In the genomic region with DNA sequence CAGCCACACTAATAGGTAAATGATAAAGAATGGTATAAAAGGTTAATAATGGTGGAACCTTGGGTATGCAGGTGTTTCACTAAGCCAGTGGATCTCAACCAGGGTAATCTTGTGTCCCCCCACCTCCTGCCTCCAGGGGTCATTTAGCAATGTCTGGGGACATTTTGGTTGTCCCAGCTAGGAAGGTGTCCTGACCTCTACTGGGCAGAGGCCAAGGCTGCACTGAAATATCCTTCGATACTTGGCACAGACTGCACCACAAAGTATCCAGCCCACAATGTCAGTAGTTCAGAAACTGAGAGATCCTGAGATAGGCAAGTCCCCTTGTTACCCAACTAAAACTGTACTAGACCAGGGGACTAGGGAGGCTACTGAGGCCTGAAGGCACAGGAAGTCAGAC, we compare ENCODE assay signal across 20 cellular contexts.
DNase-seq lines count a peak whose midpoint lies in the region; ATAC-seq and TF ChIP-seq lines count a peak whose summit lies in the region.
"Had no signal": no experiment of that assay in that cellular context is flagged by ENCODE, and none has a peak within 500 bp of the region (broad histone marks: within the 10 kb centered on the region; RNA-seq: fewer than 3 reads in every experiment).

No MANE protein-coding gene starts in this region.

- H3K9me3 Mint-ChIP-seq in glutamatergic neuron (ENCODE audit: unreplicated experiment): peaks cover 1% of the 10 kb centered on the region
- H3K9me3 Mint-ChIP-seq in activated naive CD8-positive, alpha-beta T cell treated with anti-CD3 and anti-CD28 coated beads for 36 hours: no peaks in the 10 kb centered on the region
- peaks cover 4 to 11% of the 10 kb centered on the region in 2 donors for H3K9me3 Mint-ChIP-seq in activated naive CD4-positive, alpha-beta T cell treated with anti-CD3 and anti-CD28 coated beads, Interleukin-2, amount 50 U/mL, for 72 hours

- DNase-seq in 8988T (peak; percentile 27), left lobe of liver (ENCODE audit: low spot score) (peak; percentile 50), stomach (no peak), glutamatergic neuron (no peak)
- no peak for DNase-seq in activated naive CD8-positive, alpha-beta T cell treated with anti-CD3 and anti-CD28 coated beads for 36 hours
- DNase-seq in activated naive CD4-positive, alpha-beta T cell treated with anti-CD3 and anti-CD28 coated beads, Interleukin-2, amount 50 U/mL, for 72 hours (ENCODE audit: low spot score in 2 of 2): no peak
- DNase-seq: activated CD4-positive, alpha-beta memory T cell treated with anti-CD3 and anti-CD28 coated beads, Interleukin-2, amount 10 ng/mL, durations not matched to agents 7 days and 5 days; amniotic stem cell; KG1; kidney; NCI-H187; NCI-H526; Peyer's patch; small intestine had no signal

- H3K9me3 ChIP-seq in HEK293 (ENCODE audit: control insufficient read depth, insufficient read depth, low read depth, low read length) (no peaks in the 10 kb centered on the region), stomach (no peaks in the 10 kb centered on the region)
- H3K9me3 ChIP-seq: gastroesophageal sphincter, Peyer's patch, upper lobe of left lung had no signal

- H3K4me3 ChIP-seq in HEK293 (ENCODE audit: low read depth, low read length): no peak overlapping the region
- H3K4me3 ChIP-seq in stomach: no peak overlapping the region
- H3K4me3 ChIP-seq: gastroesophageal sphincter, Peyer's patch, upper lobe of left lung had no signal

- POLR2A ChIA-PET in HEK293 (lab: Yijun Ruan, JAX): interaction anchor here (0.7 kb wide), 1 partner anchor 227 kb away, joined by 3 read pairs; no protein-coding TSS in a partner anchor

- 73 to 100% (median 84%) methylated on average over 1 of the region's 1 CpG for WGBS in stomach, 5 donors

- no peaks in the 10 kb centered on the region for H3K27me3 Mint-ChIP-seq in glutamatergic neuron (ENCODE audit: unreplicated experiment)
- no peaks in the 10 kb centered on the region for H3K27me3 Mint-ChIP-seq in activated naive CD8-positive, alpha-beta T cell treated with anti-CD3 and anti-CD28 coated beads for 36 hours
- H3K27me3 Mint-ChIP-seq: activated CD4-positive, alpha-beta memory T cell treated with anti-CD3 and anti-CD28 coated beads, Interleukin-2, amount 10 ng/mL, durations not matched to agents 7 days and 5 days; stimulated activated memory B cell treated with anti-CD40 and anti-IgM and Interleukin-4, amounts not matched to agents 10 μg/mL and 1 μg/mL and 100 μg/mL, for 72 hours had no signal

- no peaks in the 10 kb centered on the region for H3K4me1 Mint-ChIP-seq in glutamatergic neuron (ENCODE audit: low read depth, unreplicated experiment)
- H3K4me1 Mint-ChIP-seq in activated naive CD8-positive, alpha-beta T cell treated with anti-CD3 and anti-CD28 coated beads for 36 hours: peaks cover 18% of the 10 kb centered on the region
- H3K4me1 Mint-ChIP-seq: activated CD4-positive, alpha-beta memory T cell treated with anti-CD3 and anti-CD28 coated beads, Interleukin-2, amount 10 ng/mL, durations not matched to agents 7 days and 5 days; stimulated activated memory B cell treated with anti-CD40 and anti-IgM and Interleukin-4, amounts not matched to agents 10 μg/mL and 1 μg/mL and 100 μg/mL, for 72 hours had no signal

- H3K4me1 ChIP-seq in HEK293 (ENCODE audit: control insufficient read depth, insufficient read depth, low read length) (no peaks in the 10 kb centered on the region; the same call in 1 of the 2 replicates), stomach (no peaks in the 10 kb centered on the region)
- H3K4me1 ChIP-seq: gastroesophageal sphincter, Peyer's patch, upper lobe of left lung had no signal

- intact Hi-C loops in stomach (cut with DNase I; ENCODE audit: low total_unique reads): no loop called here

- CTCF ChIA-PET in HEK293 (lab: Yijun Ruan, JAX): interaction anchor here (0.6 kb wide), 1 partner anchor 130 kb away, joined by 4 read pairs; no protein-coding TSS in a partner anchor

- peak; percentile 78 for ATAC-seq in left lobe of liver
- ATAC-seq in activated naive CD4-positive, alpha-beta T cell treated with anti-CD3 and anti-CD28 coated beads, Interleukin-2, amount 50 U/mL, for 72 hours: no peak
- ATAC-seq: gastroesophageal sphincter; stimulated activated memory B cell treated with anti-CD40 and anti-IgM and Interleukin-4, amounts not matched to agents 10 μg/mL and 1 μg/mL and 100 μg/mL, for 72 hours had no signal

- TF ChIP-seq EP300 in stomach (IDR thresholded peaks at IDR 0.05): no peak

- no peak overlapping the region for H3K27ac Mint-ChIP-seq in glutamatergic neuron (ENCODE audit: unreplicated experiment)
- no peak overlapping the region for H3K27ac Mint-ChIP-seq in activated naive CD8-positive, alpha-beta T cell treated with anti-CD3 and anti-CD28 coated beads for 36 hours
- H3K27ac Mint-ChIP-seq in activated naive CD4-positive, alpha-beta T cell treated with anti-CD3 and anti-CD28 coated beads, Interleukin-2, amount 50 U/mL, for 72 hours: no peak overlapping the region
- H3K27ac Mint-ChIP-seq: activated CD4-positive, alpha-beta memory T cell treated with anti-CD3 and anti-CD28 coated beads, Interleukin-2, amount 10 ng/mL, durations not matched to agents 7 days and 5 days; activated T-helper 1 cell treated with anti-CD3 and anti-CD28 coated beads, Interleukin-12 subunit alpha, Interleukin-12 subunit beta, Interleukin-2, Interleukin-4 antibody, amounts not matched to agents 30 ng/mL and 10 ng/mL and 1 ng/mL, durations not matched to agents 14 hours and 24 hours and 36 hours; stimulated activated memory B cell treated with anti-CD40 and anti-IgM and Interleukin-4, amounts not matched to agents 10 μg/mL and 1 μg/mL and 100 μg/mL, for 72 hours had no signal

- TF ChIP-seq CTCF in HEK293 (tag by site-specific recombination; IDR thresholded peaks at IDR 0.05): peak; percentile 73
- TF ChIP-seq CTCF in VCaP (conservative IDR thresholded peaks at IDR 0.05): peak; percentile 48
- no peak for TF ChIP-seq CTCF in stomach (IDR thresholded peaks at IDR 0.05)
- no peak for TF ChIP-seq CTCF in glutamatergic neuron (IDR thresholded peaks at IDR 0.05; ENCODE audit: partially characterized antibody, unreplicated experiment)

- no peaks in the 10 kb centered on the region for H3K36me3 ChIP-seq in HEK293 (ENCODE audit: control insufficient read depth in 2 of 2, insufficient read depth in 1 of 2, low read length in 2 of 2)
- no peaks in the 10 kb centered on the region for H3K36me3 ChIP-seq in stomach
- H3K36me3 ChIP-seq: gastroesophageal sphincter, Peyer's patch, upper lobe of left lung had no signal

- H3K4me3 Mint-ChIP-seq in glutamatergic neuron (ENCODE audit: unreplicated experiment): no peak overlapping the region
- no peak overlapping the region for H3K4me3 Mint-ChIP-seq in activated naive CD8-positive, alpha-beta T cell treated with anti-CD3 and anti-CD28 coated beads for 36 hours
- H3K4me3 Mint-ChIP-seq: activated CD4-positive, alpha-beta memory T cell treated with anti-CD3 and anti-CD28 coated beads, Interleukin-2, amount 10 ng/mL, durations not matched to agents 7 days and 5 days; activated T-helper 1 cell treated with anti-CD3 and anti-CD28 coated beads, Interleukin-12 subunit alpha, Interleukin-12 subunit beta, Interleukin-2, Interleukin-4 antibody, amounts not matched to agents 30 ng/mL and 10 ng/mL and 1 ng/mL, durations not matched to agents 14 hours and 24 hours and 36 hours; stimulated activated memory B cell treated with anti-CD40 and anti-IgM and Interleukin-4, amounts not matched to agents 10 μg/mL and 1 μg/mL and 100 μg/mL, for 72 hours had no signal

- H3K27me3 ChIP-seq in stomach: no peaks in the 10 kb centered on the region
- H3K27me3 ChIP-seq: gastroesophageal sphincter, Peyer's patch, upper lobe of left lung had no signal

- H3K27ac ChIP-seq in HEK293 (ENCODE audit: extremely low read depth, low read depth, low read length) (no peak overlapping the region), VCaP (no peak overlapping the region), stomach (no peak overlapping the region)
- H3K27ac ChIP-seq: gastroesophageal sphincter, Peyer's patch, upper lobe of left lung had no signal

- no peak for TF ChIP-seq POLR2A in stomach (IDR thresholded peaks at IDR 0.05)

- H3K36me3 Mint-ChIP-seq in glutamatergic neuron (ENCODE audit: unreplicated experiment): peaks cover 3% of the 10 kb centered on the region
- H3K36me3 Mint-ChIP-seq in activated naive CD8-positive, alpha-beta T cell treated with anti-CD3 and anti-CD28 coated beads for 36 hours: no peaks in the 10 kb centered on the region
- peaks cover 6 to 11% of the 10 kb centered on the region in 2 donors for H3K36me3 Mint-ChIP-seq in activated naive CD4-positive, alpha-beta T cell treated with anti-CD3 and anti-CD28 coated beads, Interleukin-2, amount 50 U/mL, for 72 hours
- H3K36me3 Mint-ChIP-seq: stimulated activated memory B cell treated with anti-CD40 and anti-IgM and Interleukin-4, amounts not matched to agents 10 μg/mL and 1 μg/mL and 100 μg/mL, for 72 hours had no signal

TF ChIP-seq in HEK293, 187 proteins besides CTCF, POLR2A, EP300 and RAD21:
- TF ChIP-seq, protein P1, sequence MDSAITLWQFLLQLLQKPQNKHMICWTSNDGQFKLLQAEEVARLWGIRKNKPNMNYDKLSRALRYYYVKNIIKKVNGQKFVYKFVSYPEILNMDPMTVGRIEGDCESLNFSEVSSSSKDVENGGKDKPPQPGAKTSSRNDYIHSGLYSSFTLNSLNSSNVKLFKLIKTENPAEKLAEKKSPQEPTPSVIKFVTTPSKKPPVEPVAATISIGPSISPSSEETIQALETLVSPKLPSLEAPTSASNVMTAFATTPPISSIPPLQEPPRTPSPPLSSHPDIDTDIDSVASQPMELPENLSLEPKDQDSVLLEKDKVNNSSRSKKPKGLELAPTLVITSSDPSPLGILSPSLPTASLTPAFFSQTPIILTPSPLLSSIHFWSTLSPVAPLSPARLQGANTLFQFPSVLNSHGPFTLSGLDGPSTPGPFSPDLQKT (IDR thresholded peaks at IDR 0.05; ENCODE audit: borderline replicate concordance, low read depth, low read length): no peak
- TF ChIP-seq SCRT2 (tag by site-specific recombination; IDR thresholded peaks at IDR 0.05) (no peak), REPIN1 (tag by site-specific recombination; IDR thresholded peaks at IDR 0.05; ENCODE audit: low read depth) (no peak), ZNF560 (tag by site-specific recombination; IDR thresholded peaks at IDR 0.05; ENCODE audit: borderline replicate concordance) (no peak)
TF ChIP-seq in HEK293: peak in this region for 0.

Comparison
In these comparisons a context has a peak if more than half of its experiments do, and no peak if none do; other contexts are left out.
1. DNase-seq: peak in 8988T (single experiment) and left lobe of liver (single experiment); none in stomach (single experiment), glutamatergic neuron (single experiment), activated naive CD8-positive, alpha-beta T cell treated with anti-CD3 and anti-CD28 coated beads for 36 hours (single experiment) and activated naive CD4-positive, alpha-beta T cell treated with anti-CD3 and anti-CD28 coated beads, Interleukin-2, amount 50 U/mL, for 72 hours (0 of 2).
2. CTCF ChIP-seq: peak in HEK293 (single experiment) and VCaP (single experiment); none in stomach (0 of 7) and glutamatergic neuron (single experiment).